ENCODE assay signal across 8 cellular contexts in the genomic region with DNA sequence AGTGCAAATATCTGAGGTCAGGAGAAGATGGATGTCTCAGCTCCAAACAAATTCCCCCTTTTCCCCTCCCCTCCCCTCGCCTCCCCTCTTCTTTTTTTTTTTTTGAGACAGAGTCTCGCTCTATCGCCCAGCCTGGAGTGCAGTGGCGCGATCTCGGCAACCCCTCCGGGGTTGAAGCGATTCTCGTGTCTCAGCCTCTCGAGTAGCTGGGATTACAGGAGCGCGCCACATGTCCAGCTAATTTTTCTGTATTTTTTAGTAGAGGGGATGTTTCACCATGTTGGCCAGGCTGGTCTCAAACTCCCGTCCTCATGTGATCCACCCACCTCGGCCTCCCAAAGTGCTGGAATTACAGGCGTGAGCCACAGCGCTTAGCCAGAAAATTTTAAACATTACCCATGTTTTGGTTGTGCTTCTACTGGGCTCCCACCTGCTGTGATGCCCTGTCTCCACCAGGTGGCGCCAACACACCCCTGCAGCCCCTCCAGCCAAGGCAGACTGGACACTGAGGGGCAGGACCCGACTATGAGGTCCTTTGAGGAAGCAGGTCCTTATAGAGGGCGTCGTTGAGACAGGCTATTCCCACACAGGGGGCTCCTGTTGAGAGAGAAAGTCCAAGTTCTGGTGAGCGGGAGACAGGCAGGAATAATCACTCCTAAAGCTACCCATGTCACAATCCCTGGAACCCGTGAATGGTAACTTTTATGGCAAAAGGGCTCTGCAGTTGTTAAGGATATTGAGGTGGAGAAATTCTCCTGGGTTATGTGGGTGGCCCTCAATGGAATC. TPM values are rescaled to one million over a fixed set of nuclear protein-coding genes. Genes with fewer than 3 reads are reported as not detected.
A peak's percentile ranks its signal among the peaks of the same experiment; 100 is the strongest.
DNase-seq lines count a peak whose midpoint lies in the region; ATAC-seq and TF ChIP-seq lines count a peak whose summit lies in the region.

No MANE protein-coding gene starts in this region.

- no peaks in the 10 kb centered on the region for H3K9me3 Mint-ChIP-seq in IgD-negative memory B cell

- peaks cover 1% of the 10 kb centered on the region for H3K36me3 Mint-ChIP-seq in IgD-negative memory B cell

- H3K9me3 ChIP-seq in ovary, result no peaks in the 10 kb centered on the region
- no peaks in the 10 kb centered on the region for H3K9me3 ChIP-seq in thyroid gland

- H3K4me1 ChIP-seq in ovary (ENCODE audit: insufficient read depth), result no peaks in the 10 kb centered on the region
- H3K4me1 ChIP-seq in thyroid gland, result peaks cover 0 to 4% of the 10 kb centered on the region in 2 donors

- TF ChIP-seq CTCF in GM06990 (IDR thresholded peaks at IDR 0.05; ENCODE audit: insufficient read depth, low read length, poor library complexity, severe bottlenecking) (peak; percentile 96), ovary (IDR thresholded peaks at IDR 0.05) (peak; percentile 82 to 97 (median 94)), thyroid gland (IDR thresholded peaks at IDR 0.05) (peak; percentile 80 to 99 (median 91))

- peak overlapping the region; percentile 29 to 96 (median 87) for H3K4me3 Mint-ChIP-seq in IgD-negative memory B cell

- no peaks in the 10 kb centered on the region for H3K27me3 ChIP-seq in GM06990 (replicated peaks; ENCODE audit: control insufficient read depth, insufficient read depth, low read length)
- no peaks in the 10 kb centered on the region for H3K27me3 ChIP-seq in ovary
- no peaks in the 10 kb centered on the region for H3K27me3 ChIP-seq in thyroid gland

- peak overlapping the region in 2 of 3 donors; percentile 24 to 27 for H3K27ac Mint-ChIP-seq in IgD-negative memory B cell

- ATAC-seq in HG02885 (IDR thresholded peaks at IDR 0.05; ENCODE audit: poor library complexity, unreplicated experiment), result no peak

- intact Hi-C loops in ovary (cut with DNase I) (no loop called here), thyroid gland (cut with DNase I) (no loop called here)

- H3K36me3 ChIP-seq in GM06990 (ENCODE audit: control insufficient read depth, insufficient read depth, low read length) (no peaks in the 10 kb centered on the region), ovary (no peaks in the 10 kb centered on the region), thyroid gland (no peaks in the 10 kb centered on the region)

- H3K4me1 Mint-ChIP-seq in IgD-negative memory B cell, result peaks cover 13 to 25% (median 20%) of the 10 kb centered on the region in 3 donors

- peak; percentile 63 for DNase-seq in GM06990 (ENCODE audit: extremely low read depth, insufficient read length)
- DNase-seq in SK-MEL-5 (ENCODE audit: low read depth, low spot score), result peak; percentile 83
- peak; percentile 71 for DNase-seq in activated gamma-delta T cell treated with Interleukin-2 at 50 U/mL for 16 hours
- peak; percentile 87 for DNase-seq in germinal center (ENCODE audit: low spot score)
- DNase-seq in ovary, result peak; percentile 72 to 85 (median 81)
- peak; percentile 63 to 67 for DNase-seq in thyroid gland

- no peak for TF ChIP-seq EP300 in ovary (IDR thresholded peaks at IDR 0.05)

- in situ Hi-C loops in SK-MEL-5 (cut with HindIII; ENCODE audit: low pct_unique_long_range_greater_than_20kb, low sequenced_read_pairs), result no loop called here

- H3K27me3 Mint-ChIP-seq in IgD-negative memory B cell, result peaks cover 4% of the 10 kb centered on the region

- TF ChIP-seq POLR2A in ovary (IDR thresholded peaks at IDR 0.05) (no peak), thyroid gland (IDR thresholded peaks at IDR 0.05) (no peak)

- no peak overlapping the region for H3K27ac ChIP-seq in ovary
- H3K27ac ChIP-seq in thyroid gland, result no peak overlapping the region

- 1 to 5% (median 3%) methylated on average over 22 of the region's 22 CpGs for WGBS in ovary, 3 donors
- WGBS in thyroid gland, 2 donors, result 5 to 6% methylated on average over 21 to 22 of the region's 22 CpGs

- H3K4me3 ChIP-seq in GM06990 (replicated peaks; ENCODE audit: low read depth, low read length) (peak overlapping the region; percentile 31; the same call in 1 of the 2 replicates), ovary (no peak overlapping the region), thyroid gland (replicated peaks in 1 of 3) (no peak overlapping the region)

RNA-seq across cellular contexts. Expression of gene ERICH4, which starts 6.3 kb away (rescaled TPM):
- polyA plus RNA-seq in IgD-negative memory B cell, result not detected
- not detected in 2 replicates for total RNA-seq in SK-MEL-5 (2014; rRNA removed; shearing (Covaris generic))
- polyA plus RNA-seq in SK-MEL-5 (2015; cell fraction: cytosol; rRNA removed), result not detected in 2 replicates
- not detected in 2 replicates for polyA plus RNA-seq in SK-MEL-5 (2015; cell fraction: nucleus; rRNA removed)
- total RNA-seq in ovary, result not detected
- polyA plus RNA-seq in ovary, result not detected
- total RNA-seq in thyroid gland, result not detected

RNA-seq across cellular contexts. Expression of gene DMAC2, which starts 9.6 kb away (rescaled TPM):
- 47.0 TPM for polyA plus RNA-seq in IgD-negative memory B cell
- total RNA-seq in SK-MEL-5 (2014; rRNA removed; shearing (Covaris generic)), result 34.7 and 37.6 TPM in 2 replicates
- 59.0 and 63.5 TPM in 2 replicates for polyA plus RNA-seq in SK-MEL-5 (2015; cell fraction: cytosol; rRNA removed)
- 17.5 and 22.3 TPM in 2 replicates for polyA plus RNA-seq in SK-MEL-5 (2015; cell fraction: nucleus; rRNA removed)
- total RNA-seq in ovary, result 10 to 100 TPM; 23.1 to 35.9 (median 33.1) TPM
- polyA plus RNA-seq in ovary, result 10 to 100 TPM; 31.0 TPM
- 10 to 100 TPM; 39.1 to 53.1 (median 44.2) TPM for total RNA-seq in thyroid gland

RNA-seq across cellular contexts. Expression of gene B3GNT8, which starts 22.1 kb away (rescaled TPM):
- 0.59 TPM for polyA plus RNA-seq in IgD-negative memory B cell
- not detected in 2 replicates for total RNA-seq in SK-MEL-5 (2014; rRNA removed; shearing (Covaris generic))
- not detected in 2 replicates for polyA plus RNA-seq in SK-MEL-5 (2015; cell fraction: cytosol; rRNA removed)
- polyA plus RNA-seq in SK-MEL-5 (2015; cell fraction: nucleus; rRNA removed), result not detected in 2 replicates
- total RNA-seq in ovary, result 1 to 10 TPM in 4 of 7 donors, under 1 TPM in 3; 0.51 to 2.2 (median 1.2) TPM
- polyA plus RNA-seq in ovary, result 1 to 10 TPM in 1 of 2 donors, not detected in 1; 1.1 TPM
- 1 to 10 TPM in 2 of 4 donors, under 1 TPM in 1, not detected in 1; 0.59 to 2.4 (median 1.4) TPM for total RNA-seq in thyroid gland

RNA-seq across cellular contexts. Expression of gene BCKDHA, which starts 51.7 kb away (rescaled TPM):
- polyA plus RNA-seq in IgD-negative memory B cell (63.4 TPM), ovary (10 to 100 TPM in 1 of 2 donors, 1 to 10 TPM in 1; 3.8 to 43.8 TPM)
- 45.3 and 52.0 TPM in 2 replicates for total RNA-seq in SK-MEL-5 (2014; rRNA removed; shearing (Covaris generic))
- polyA plus RNA-seq in SK-MEL-5 (2015; cell fraction: cytosol; rRNA removed), result 36.0 and 38.2 TPM in 2 replicates
- polyA plus RNA-seq in SK-MEL-5 (2015; cell fraction: nucleus; rRNA removed), result 25.7 and 30.2 TPM in 2 replicates
- total RNA-seq in ovary (10 to 100 TPM; 14.3 to 31.6 (median 19.0) TPM), thyroid gland (10 to 100 TPM; 57.4 to 90.9 (median 85.6) TPM)

RNA-seq across cellular contexts. Expression of gene EXOSC5, which starts 52.1 kb away (rescaled TPM):
- polyA plus RNA-seq in IgD-negative memory B cell, result 75.1 TPM
- 39.1 and 39.3 TPM in 2 replicates for total RNA-seq in SK-MEL-5 (2014; rRNA removed; shearing (Covaris generic))
- polyA plus RNA-seq in SK-MEL-5 (2015; cell fraction: cytosol; rRNA removed), result 51.3 and 55.3 TPM in 2 replicates
- polyA plus RNA-seq in SK-MEL-5 (2015; cell fraction: nucleus; rRNA removed), result 9.0 and 18.9 TPM in 2 replicates
- 10 to 100 TPM in 4 of 7 donors, 1 to 10 TPM in 3; 6.6 to 25.0 (median 13.8) TPM for total RNA-seq in ovary
- polyA plus RNA-seq in ovary, result 10 to 100 TPM in 1 of 2 donors, 1 to 10 TPM in 1; 1.5 to 24.6 TPM
- 10 to 100 TPM; 11.8 to 20.7 (median 14.2) TPM for total RNA-seq in thyroid gland
